39 cellular contexts compared by ENCODE assay signal in the genomic region with DNA sequence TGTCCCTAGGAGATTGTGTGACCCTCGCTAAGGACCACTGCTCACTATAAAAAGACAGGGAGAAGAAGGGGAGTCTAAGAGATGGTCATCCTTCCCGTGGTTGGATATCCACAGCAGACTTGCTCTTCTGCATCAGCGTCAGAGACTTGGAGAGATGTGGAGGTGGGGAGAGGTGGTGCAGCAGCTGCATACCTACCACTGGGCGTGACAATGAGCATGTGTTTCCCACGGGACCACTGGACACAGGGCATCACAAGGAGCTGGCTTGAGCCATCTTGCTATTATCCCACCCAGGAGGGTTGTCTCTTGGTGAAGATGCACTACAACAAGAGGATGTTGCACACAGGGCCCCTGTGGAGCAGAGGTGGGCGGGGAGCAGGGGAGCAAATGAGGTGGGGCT. TPM values are rescaled to one million over a fixed set of nuclear protein-coding genes. Genes with fewer than 3 reads are reported as not detected.
"Had no signal": no experiment of that assay in that cellular context is flagged by ENCODE, and none has a peak within 500 bp of the region (broad histone marks: within the 10 kb centered on the region; RNA-seq: fewer than 3 reads in every experiment).

No MANE protein-coding gene starts in this region.

- H3K9me3 Mint-ChIP-seq: activated CD4-positive, alpha-beta memory T cell treated with anti-CD3 and anti-CD28 coated beads for 36 hours; activated naive CD4-positive, alpha-beta T cell treated with anti-CD3 and anti-CD28 coated beads for 36 hours; activated naive CD4-positive, alpha-beta T cell treated with anti-CD3 and anti-CD28 coated beads, Interleukin-2, amount 50 U/mL, for 24 hours; activated naive CD8-positive, alpha-beta T cell treated with anti-CD3 and anti-CD28 coated beads for 36 hours; activated naive CD8-positive, alpha-beta T cell treated with anti-CD3 and anti-CD28 coated beads, Interleukin-2, amount 50 U/mL, for 24 hours; activated T-helper 2 cell treated with anti-CD3 and anti-CD28 coated beads, Interferon-gamma antibody, Interleukin-2, Interleukin-4, amounts not matched to agents 10 μg/mL and 5 μg/mL and 100 μg/mL, durations not matched to agents 14 hours and 24 hours and 36 hours; effector memory CD8-positive, alpha-beta T cell; T-helper 2 cell treated with Interferon-gamma antibody and Interleukin-4, amounts not matched to agents 5 μg/mL and 100 μg/mL, for 36 hours had no signal

- H3K79me2 ChIP-seq: hepatocyte had no signal

- H2AFZ ChIP-seq: hepatocyte had no signal

- H3K4me1 ChIP-seq: adrenal gland, body of pancreas, esophagus squamous epithelium had no signal

- H3K4me2 ChIP-seq: hepatocyte had no signal

- H3K4me3 ChIP-seq: adrenal gland, body of pancreas, esophagus squamous epithelium, gastroesophageal sphincter, heart right ventricle, hepatocyte had no signal

- H3K36me3 ChIP-seq: adrenal gland, esophagus squamous epithelium, gastroesophageal sphincter, heart right ventricle, WERI-Rb-1 had no signal

- H3K27me3 ChIP-seq: adrenal gland, body of pancreas, esophagus squamous epithelium, gastroesophageal sphincter, heart right ventricle, hepatocyte had no signal

- H3K36me3 Mint-ChIP-seq: activated CD4-positive, alpha-beta memory T cell treated with anti-CD3 and anti-CD28 coated beads for 36 hours; activated CD8-positive, alpha-beta memory T cell treated with anti-CD3 and anti-CD28 coated beads, Interleukin-2, amount 10 ng/mL, durations not matched to agents 7 days and 5 days; activated naive CD4-positive, alpha-beta T cell treated with anti-CD3 and anti-CD28 coated beads, Interleukin-2, amount 50 U/mL, for 24 hours; activated naive CD8-positive, alpha-beta T cell treated with anti-CD3 and anti-CD28 coated beads for 36 hours had no signal

- H3K4me3 Mint-ChIP-seq: activated CD4-positive, alpha-beta memory T cell treated with anti-CD3 and anti-CD28 coated beads for 36 hours; activated CD8-positive, alpha-beta memory T cell treated with anti-CD3 and anti-CD28 coated beads, Interleukin-2, amount 10 ng/mL, durations not matched to agents 7 days and 5 days; activated CD8-positive, alpha-beta T cell treated with anti-CD3 and anti-CD28 coated beads, Interleukin-2, amount 10 ng/mL, durations not matched to agents 7 days and 5 days; activated naive CD4-positive, alpha-beta T cell treated with anti-CD3 and anti-CD28 coated beads for 36 hours; activated naive CD4-positive, alpha-beta T cell treated with anti-CD3 and anti-CD28 coated beads, Interleukin-2, amount 50 U/mL, for 24 hours; activated naive CD8-positive, alpha-beta T cell treated with anti-CD3 and anti-CD28 coated beads for 36 hours; activated naive CD8-positive, alpha-beta T cell treated with anti-CD3 and anti-CD28 coated beads, Interleukin-2, amount 50 U/mL, for 24 hours; activated T-helper 1 cell treated with anti-CD3 and anti-CD28 coated beads, Interleukin-12 subunit alpha, Interleukin-12 subunit beta, Interleukin-2, Interleukin-4 antibody, amounts not matched to agents 30 ng/mL and 10 ng/mL and 1 ng/mL, durations not matched to agents 14 hours and 24 hours and 36 hours; effector memory CD8-positive, alpha-beta T cell; T-helper 17 cell; T-helper 2 cell treated with Interferon-gamma antibody and Interleukin-4, amounts not matched to agents 5 μg/mL and 100 μg/mL, for 36 hours had no signal

- DNase-seq: activated CD4-positive, alpha-beta memory T cell treated with anti-CD3 and anti-CD28 coated beads for 36 hours; activated CD4-positive, alpha-beta T cell treated with anti-CD3 and anti-CD28 coated beads for 1 hour; activated CD4-positive, alpha-beta T cell treated with anti-CD3 and anti-CD28 coated beads for 4 hours; activated CD4-positive, alpha-beta T cell treated with anti-CD3 and anti-CD28 coated beads, Interleukin-2, amount 50 U/mL, for 1 hour; activated CD4-positive, CD25-positive, alpha-beta regulatory T cell; activated CD8-positive, alpha-beta memory T cell treated with anti-CD3 and anti-CD28 coated beads, Interleukin-2, amount 10 ng/mL, durations not matched to agents 7 days and 5 days; activated CD8-positive, alpha-beta memory T cell treated with anti-CD3 and anti-CD28 coated beads, Interleukin-2, amount 50 U/mL, for 4 hours; activated CD8-positive, alpha-beta T cell treated with anti-CD3 and anti-CD28 coated beads, Interleukin-2, amount 10 ng/mL, durations not matched to agents 7 days and 5 days; activated effector memory CD4-positive, alpha-beta T cell treated with anti-CD3 and anti-CD28 coated beads, Interleukin-2, amount 50 U/mL, for 16 hours; activated naive CD4-positive, alpha-beta T cell treated with anti-CD3 and anti-CD28 coated beads for 36 hours; activated naive CD8-positive, alpha-beta T cell treated with anti-CD3 and anti-CD28 coated beads for 36 hours; activated naive CD8-positive, alpha-beta T cell treated with anti-CD3 and anti-CD28 coated beads, Interleukin-2, amount 50 U/mL, for 24 hours; activated T-cell treated with anti-CD3 and anti-CD28 coated beads, Interleukin-2, amount 50 U/mL, for 1 hour; activated T-cell treated with anti-CD3 and anti-CD28 coated beads, Interleukin-2, amount 50 U/mL, for 48 hours; adrenal gland; amygdala; aorta; body of pancreas; caudate nucleus; cortex of kidney; effector CD4-positive, alpha-beta T cell; effector memory CD8-positive, alpha-beta T cell; esophagus squamous epithelium; foreskin melanocyte; heart right ventricle; T-helper 17 cell; T1000; WERI-Rb-1 had no signal

- H3K4me1 Mint-ChIP-seq: activated naive CD4-positive, alpha-beta T cell treated with anti-CD3 and anti-CD28 coated beads, Interleukin-2, amount 50 U/mL, for 24 hours; activated naive CD8-positive, alpha-beta T cell treated with anti-CD3 and anti-CD28 coated beads for 36 hours; activated naive CD8-positive, alpha-beta T cell treated with anti-CD3 and anti-CD28 coated beads, Interleukin-2, amount 50 U/mL, for 24 hours had no signal

- H3K27me3 Mint-ChIP-seq: activated CD4-positive, alpha-beta memory T cell treated with anti-CD3 and anti-CD28 coated beads for 36 hours; activated CD8-positive, alpha-beta memory T cell treated with anti-CD3 and anti-CD28 coated beads, Interleukin-2, amount 10 ng/mL, durations not matched to agents 7 days and 5 days; activated naive CD4-positive, alpha-beta T cell treated with anti-CD3 and anti-CD28 coated beads, Interleukin-2, amount 50 U/mL, for 24 hours; activated naive CD8-positive, alpha-beta T cell treated with anti-CD3 and anti-CD28 coated beads for 36 hours; activated naive CD8-positive, alpha-beta T cell treated with anti-CD3 and anti-CD28 coated beads, Interleukin-2, amount 50 U/mL, for 24 hours had no signal

- ATAC-seq: activated CD8-positive, alpha-beta memory T cell treated with anti-CD3 and anti-CD28 coated beads, Interleukin-2, amount 10 ng/mL, durations not matched to agents 7 days and 5 days; activated CD8-positive, alpha-beta T cell treated with anti-CD3 and anti-CD28 coated beads, Interleukin-2, amount 10 ng/mL, durations not matched to agents 7 days and 5 days; activated naive CD8-positive, alpha-beta T cell treated with anti-CD3 and anti-CD28 coated beads, Interleukin-2, amount 50 U/mL, for 24 hours; body of pancreas; effector memory CD8-positive, alpha-beta T cell; gastroesophageal sphincter; heart right ventricle; T-helper 17 cell had no signal

- H3K27ac Mint-ChIP-seq: activated CD4-positive, alpha-beta memory T cell treated with anti-CD3 and anti-CD28 coated beads for 36 hours; activated CD8-positive, alpha-beta memory T cell treated with anti-CD3 and anti-CD28 coated beads, Interleukin-2, amount 10 ng/mL, durations not matched to agents 7 days and 5 days; activated CD8-positive, alpha-beta T cell treated with anti-CD3 and anti-CD28 coated beads, Interleukin-2, amount 10 ng/mL, durations not matched to agents 7 days and 5 days; activated naive CD4-positive, alpha-beta T cell treated with anti-CD3 and anti-CD28 coated beads for 36 hours; activated naive CD4-positive, alpha-beta T cell treated with anti-CD3 and anti-CD28 coated beads, Interleukin-2, amount 50 U/mL, for 24 hours; activated naive CD8-positive, alpha-beta T cell treated with anti-CD3 and anti-CD28 coated beads for 36 hours; activated naive CD8-positive, alpha-beta T cell treated with anti-CD3 and anti-CD28 coated beads, Interleukin-2, amount 50 U/mL, for 24 hours; activated T-helper 1 cell treated with anti-CD3 and anti-CD28 coated beads, Interleukin-12 subunit alpha, Interleukin-12 subunit beta, Interleukin-2, Interleukin-4 antibody, amounts not matched to agents 30 ng/mL and 10 ng/mL and 1 ng/mL, durations not matched to agents 14 hours and 24 hours and 36 hours; activated T-helper 2 cell treated with anti-CD3 and anti-CD28 coated beads, Interferon-gamma antibody, Interleukin-2, Interleukin-4, amounts not matched to agents 10 μg/mL and 5 μg/mL and 100 μg/mL, durations not matched to agents 14 hours and 24 hours and 36 hours; effector memory CD8-positive, alpha-beta T cell; T-helper 17 cell; T-helper 2 cell treated with Interferon-gamma antibody and Interleukin-4, amounts not matched to agents 5 μg/mL and 100 μg/mL, for 36 hours had no signal

- H3K27ac ChIP-seq: adrenal gland, body of pancreas, epithelial cell of prostate, esophagus squamous epithelium, gastroesophageal sphincter, heart right ventricle, hepatocyte, WERI-Rb-1 had no signal

- FAIRE-seq: colon, endometrium, endothelial cell of umbilical vein had no signal

- H3K9me3 ChIP-seq: adrenal gland, body of pancreas, esophagus squamous epithelium, gastroesophageal sphincter, heart right ventricle had no signal

RNA-seq across cellular contexts. Expression of a gene that starts 18.8 kb away (rescaled TPM):
- total RNA-seq: activated CD4-positive, alpha-beta memory T cell treated with anti-CD3 and anti-CD28 coated beads for 36 hours; activated CD8-positive, alpha-beta memory T cell treated with anti-CD3 and anti-CD28 coated beads for 36 hours; activated CD8-positive, alpha-beta memory T cell treated with anti-CD3 and anti-CD28 coated beads, Interleukin-2, amount 10 ng/mL, durations not matched to agents 7 days and 5 days; activated CD8-positive, alpha-beta T cell treated with anti-CD3 and anti-CD28 coated beads, Interleukin-2, amount 10 ng/mL, durations not matched to agents 7 days and 5 days; activated naive CD4-positive, alpha-beta T cell treated with anti-CD3 and anti-CD28 coated beads for 36 hours; activated naive CD8-positive, alpha-beta T cell treated with anti-CD3 and anti-CD28 coated beads for 36 hours; activated T-helper 1 cell treated with anti-CD3 and anti-CD28 coated beads, Interleukin-12 subunit alpha, Interleukin-12 subunit beta, Interleukin-2, Interleukin-4 antibody, amounts not matched to agents 30 ng/mL and 10 ng/mL and 1 ng/mL, durations not matched to agents 14 hours and 24 hours and 36 hours; activated T-helper 2 cell treated with anti-CD3 and anti-CD28 coated beads, Interferon-gamma antibody, Interleukin-2, Interleukin-4, amounts not matched to agents 10 μg/mL and 5 μg/mL and 100 μg/mL, durations not matched to agents 14 hours and 24 hours and 36 hours; esophagus squamous epithelium; gastroesophageal sphincter; T-helper 17 cell had no signal
